Comparison of ENCODE assay signal across 8 cellular contexts in the genomic region with DNA sequence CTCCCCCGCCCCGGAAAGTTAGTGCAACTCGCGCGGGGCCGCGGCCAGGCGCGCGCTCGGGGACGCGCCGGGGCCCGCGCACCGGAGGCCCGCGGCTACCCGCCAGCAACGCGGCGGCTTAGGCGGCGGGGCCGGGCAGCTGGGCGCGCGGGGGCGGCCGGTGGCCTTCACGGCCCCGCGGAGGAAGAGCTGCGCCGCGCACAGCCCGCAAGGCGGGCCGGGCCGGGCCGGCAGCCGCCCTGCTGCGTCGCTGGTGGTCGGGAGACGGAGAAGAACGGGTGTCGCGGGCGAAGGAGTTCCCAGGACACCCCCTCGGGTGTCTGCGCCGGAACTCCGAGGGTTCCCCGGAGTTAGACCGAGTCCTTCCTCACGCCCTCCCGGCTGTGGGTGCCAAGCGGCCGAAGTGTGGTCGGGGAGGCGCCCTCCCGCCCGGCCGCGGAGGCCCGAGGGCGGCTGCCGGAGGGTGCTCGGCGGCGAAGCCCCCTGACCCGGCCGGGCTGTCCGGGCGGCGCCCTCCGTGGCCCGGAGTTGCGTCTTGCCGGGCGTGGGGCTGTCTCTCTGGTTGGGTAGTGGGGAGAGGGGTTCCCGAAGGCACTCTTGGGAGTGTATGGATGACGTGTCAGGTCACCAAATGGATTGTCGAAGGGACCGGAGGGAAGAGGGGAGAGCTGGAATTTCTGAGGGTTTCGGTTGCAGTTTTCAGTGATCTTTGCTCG. TPM values are rescaled to one million over a fixed set of nuclear protein-coding genes. Genes with fewer than 3 reads are reported as not detected.
DNase-seq lines count a peak whose midpoint lies in the region; ATAC-seq and TF ChIP-seq lines count a peak whose summit lies in the region.

No MANE protein-coding gene starts in this region.

- TF ChIP-seq CTCF in left ventricle myocardium inferior (IDR thresholded peaks at IDR 0.05; ENCODE audit: borderline replicate concordance), result no peak

- H3K27ac ChIP-seq in left ventricle myocardium inferior (replicated peaks), result peak overlapping the region; percentile 100

- H3K4me3 ChIP-seq in left ventricle myocardium inferior, result peak overlapping the region; percentile 92

- H3K9me3 ChIP-seq in left ventricle myocardium inferior (replicated peaks), result no peaks in the 10 kb centered on the region

- peaks cover 61% of the 10 kb centered on the region for H3K4me1 ChIP-seq in left ventricle myocardium inferior

- no peaks in the 10 kb centered on the region for H3K27me3 ChIP-seq in left ventricle myocardium inferior (ENCODE audit: low read depth)

- TF ChIP-seq POLR2A in Raji (IDR thresholded peaks at IDR 0.05; ENCODE audit: insufficient read depth, low read depth, low read length), result peak; percentile 49

- DNase-seq in ELF-1 (ENCODE audit: low read depth, low spot score) (peak; percentile 81), HuH-7.5 (ENCODE audit: low spot score) (peak; percentile 57), anterior cingulate cortex (lab: John Stamatoyannopoulos, UW) (peak in 54 of 58 donors; percentile 7 to 81 (median 48)), left ventricle myocardium inferior (peak; percentile 45), posterior vena cava (ENCODE audit: low spot score) (peak; percentile 88), mesenteric fat pad (ENCODE audit: low spot score) (no peak)

- peak; percentile 37 for ATAC-seq in GM21515 (IDR thresholded peaks at IDR 0.05; ENCODE audit: unreplicated experiment)

- intact Hi-C loops in left ventricle myocardium inferior (cut with micrococcal nuclease), result no loop called here
- intact Hi-C loops in posterior vena cava (cut with DNase I), result no loop called here

- H3K36me3 ChIP-seq in left ventricle myocardium inferior, result no peaks in the 10 kb centered on the region

RNA-seq across cellular contexts. Expression of a gene that starts 0.6 kb away (rescaled TPM):
- total RNA-seq in left ventricle myocardium inferior, result 28.5 TPM
- 10 to 100 TPM; 14.9 to 16.2 TPM for total RNA-seq in posterior vena cava
- 17.3 TPM for total RNA-seq in mesenteric fat pad
